ENCODE assay signal across 1 cellular context in the genomic region with DNA sequence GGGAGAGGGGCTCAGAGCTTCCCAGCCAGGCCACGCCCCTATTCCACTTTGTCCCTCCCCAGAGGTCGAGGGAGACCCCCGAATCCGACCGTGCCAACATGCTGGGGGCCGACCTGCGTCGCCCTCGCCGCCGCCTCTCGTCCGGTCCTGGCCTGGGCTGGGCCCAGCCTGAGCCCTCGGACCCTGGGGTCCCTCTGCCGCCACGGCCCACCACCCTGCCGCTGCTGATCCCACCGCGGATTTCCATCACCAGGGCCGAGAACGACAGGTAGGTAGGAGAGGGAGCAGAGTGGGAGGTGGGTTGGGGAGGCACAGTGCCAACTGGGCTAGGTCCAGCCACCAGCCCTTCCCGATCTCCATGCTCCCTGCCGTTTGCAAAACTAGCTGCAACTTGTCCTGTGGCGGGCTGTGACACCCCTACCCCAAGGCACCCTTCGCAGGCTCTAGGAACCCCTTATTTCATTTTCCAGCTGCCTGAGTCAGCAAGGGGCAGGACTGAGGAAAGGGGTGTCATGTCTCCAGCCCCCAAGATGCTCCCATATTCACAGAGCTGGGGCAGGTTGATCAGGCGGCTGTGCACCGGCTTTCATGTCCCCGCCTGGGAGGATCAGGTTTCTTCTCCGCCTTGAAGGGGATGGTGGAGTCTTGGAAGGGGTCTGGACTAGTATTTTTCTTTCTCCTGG.
TF ChIP-seq lines count a peak whose summit lies in the region.

No MANE protein-coding gene starts in this region.

TF ChIP-seq in IMR-90, 13 proteins besides CTCF, POLR2A, EP300 and RAD21 (continued from another document):
- TF ChIP-seq, protein P1, sequence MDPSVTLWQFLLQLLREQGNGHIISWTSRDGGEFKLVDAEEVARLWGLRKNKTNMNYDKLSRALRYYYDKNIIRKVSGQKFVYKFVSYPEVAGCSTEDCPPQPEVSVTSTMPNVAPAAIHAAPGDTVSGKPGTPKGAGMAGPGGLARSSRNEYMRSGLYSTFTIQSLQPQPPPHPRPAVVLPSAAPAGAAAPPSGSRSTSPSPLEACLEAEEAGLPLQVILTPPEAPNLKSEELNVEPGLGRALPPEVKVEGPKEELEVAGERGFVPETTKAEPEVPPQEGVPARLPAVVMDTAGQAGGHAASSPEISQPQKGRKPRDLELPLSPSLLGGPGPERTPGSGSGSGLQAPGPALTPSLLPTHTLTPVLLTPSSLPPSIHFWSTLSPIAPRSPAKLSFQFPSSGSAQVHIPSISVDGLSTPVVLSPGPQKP (IDR thresholded peaks at IDR 0.05; ENCODE audit: borderline replicate concordance, low read depth, low read length), result no peak
- TF ChIP-seq CHD1 (IDR thresholded peaks at IDR 0.05; ENCODE audit: low read depth, low read length) (no peak), RCOR1 (IDR thresholded peaks at IDR 0.05; ENCODE audit: insufficient replicate concordance, low read length) (no peak), SMC3 (IDR thresholded peaks at IDR 0.05; ENCODE audit: low read depth, low read length) (no peak), NFE2L2 (IDR thresholded peaks at IDR 0.05; ENCODE audit: low read depth, low read length) (no peak), FOS (IDR thresholded peaks at IDR 0.05; ENCODE audit: low read depth, low read length) (no peak)
